In the genomic region with DNA sequence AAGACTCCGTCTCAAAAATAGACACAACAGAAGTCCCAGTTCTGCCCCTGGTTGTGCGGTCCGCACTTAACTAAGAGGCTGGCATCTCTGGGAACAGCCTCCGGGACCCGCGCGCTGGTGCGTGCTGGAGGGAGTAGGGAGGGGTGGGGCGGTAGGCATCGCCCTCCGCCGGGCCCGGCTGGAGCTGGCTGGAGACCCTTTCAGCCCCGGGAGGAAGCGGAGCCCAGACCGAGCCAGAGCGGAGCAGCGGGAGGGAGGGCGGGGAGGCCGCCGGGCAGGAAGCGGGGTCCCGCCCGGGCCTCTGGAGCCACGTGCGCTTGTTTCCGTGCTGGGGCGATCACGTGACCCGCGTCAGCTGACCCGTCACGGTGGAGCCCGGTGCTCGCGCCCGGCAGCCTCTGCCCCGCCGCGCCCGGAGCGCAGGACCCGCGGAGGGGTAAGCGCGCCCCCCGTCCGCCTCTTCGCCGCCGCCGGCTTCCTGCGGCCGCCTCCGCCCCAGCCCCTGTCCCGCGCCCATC, we compare ENCODE assay signal across 8 cellular contexts. TPM values are rescaled to one million over a fixed set of nuclear protein-coding genes. Genes with fewer than 3 reads are reported as not detected.
DNase-seq lines count a peak whose midpoint lies in the region; ATAC-seq and TF ChIP-seq lines count a peak whose summit lies in the region.

A gene (plus strand): TSS at position 354 of the 518 bp plus-strand sequence. CDS start 256 bp downstream, outside the sequence.

- H3K9me3 ChIP-seq in BLaER1 (no peaks in the 10 kb centered on the region), SJSA1 (replicated peaks) (no peaks in the 10 kb centered on the region)

- DNase-seq in SJSA1 (ENCODE audit: low read depth in 1 of 2, low spot score in 2 of 2) (peak; percentile 48 to 83), foreskin keratinocyte (peak in 1 of 2 donors; percentile 53), neural crest cell (ENCODE audit: low read depth, low spot score) (peak; percentile 75)
- DNase-seq in activated naive CD4-positive, alpha-beta T cell (lab: John Stamatoyannopoulos, UW) = peak; percentile 58 to 80 (median 68)
- peak; percentile 84 to 88 for DNase-seq in stimulated activated naive CD8-positive, alpha-beta T cell treated with anti-CD3 and anti-CD28 coated beads, Interleukin-15, amount 100 ng/mL, for 72 hours

- H3K9me3 Mint-ChIP-seq in IgD-negative memory B cell (no peaks in the 10 kb centered on the region), neural crest cell (no peaks in the 10 kb centered on the region)
- no peaks in the 10 kb centered on the region for H3K9me3 Mint-ChIP-seq in stimulated activated naive CD8-positive, alpha-beta T cell treated with anti-CD3 and anti-CD28 coated beads, Interleukin-15, amount 100 ng/mL, for 72 hours

- peaks cover 12 to 27% (median 22%) of the 10 kb centered on the region in 3 donors for H3K4me1 Mint-ChIP-seq in IgD-negative memory B cell
- H3K4me1 Mint-ChIP-seq in neural crest cell = peaks cover 10% of the 10 kb centered on the region
- H3K4me1 Mint-ChIP-seq in stimulated activated naive CD8-positive, alpha-beta T cell treated with anti-CD3 and anti-CD28 coated beads, Interleukin-15, amount 100 ng/mL, for 72 hours = peaks cover 71% of the 10 kb centered on the region

- H3K4me2 ChIP-seq in BLaER1 = peak within 1 kb of the TSS; percentile 99

- H3K27me3 ChIP-seq in BLaER1 = no peaks in the 10 kb centered on the region
- no peaks in the 10 kb centered on the region for H3K27me3 ChIP-seq in SJSA1 (replicated peaks)
- H3K27me3 ChIP-seq in foreskin keratinocyte = no peaks in the 10 kb centered on the region

- H3K27ac Mint-ChIP-seq in IgD-negative memory B cell (peak within 1 kb of the TSS; percentile 96 to 99 (median 97)), neural crest cell (ENCODE audit: unreplicated experiment) (no peak within 1 kb of the TSS)
- peak within 1 kb of the TSS; percentile 80 to 88 for H3K27ac Mint-ChIP-seq in stimulated activated naive CD8-positive, alpha-beta T cell treated with anti-CD3 and anti-CD28 coated beads, Interleukin-15, amount 100 ng/mL, for 72 hours

- H3K27ac ChIP-seq in BLaER1 (peak within 1 kb of the TSS; percentile 96), SJSA1 (peak within 1 kb of the TSS; percentile 65), foreskin keratinocyte (peak within 1 kb of the TSS; percentile 59)

- peak within 1 kb of the TSS; percentile 80 to 93 (median 88) for H3K4me3 Mint-ChIP-seq in IgD-negative memory B cell
- H3K4me3 Mint-ChIP-seq in neural crest cell = peak within 1 kb of the TSS; percentile 80
- peak within 1 kb of the TSS; percentile 81 for H3K4me3 Mint-ChIP-seq in stimulated activated naive CD8-positive, alpha-beta T cell treated with anti-CD3 and anti-CD28 coated beads, Interleukin-15, amount 100 ng/mL, for 72 hours

- H3K4me3 ChIP-seq in BLaER1 = peak within 1 kb of the TSS; percentile 78
- peak within 1 kb of the TSS; percentile 84 for H3K4me3 ChIP-seq in SJSA1

- peaks cover 85% of the 10 kb centered on the region for H3K4me1 ChIP-seq in BLaER1
- H3K4me1 ChIP-seq in SJSA1 (replicated peaks) = peaks cover 34% of the 10 kb centered on the region
- H3K4me1 ChIP-seq in foreskin keratinocyte = peaks cover 8% of the 10 kb centered on the region

- TF ChIP-seq CTCF in foreskin keratinocyte (conservative IDR thresholded peaks at IDR 0.05) = no peak
- no peak for TF ChIP-seq CTCF in neural crest cell (conservative IDR thresholded peaks at IDR 0.05)

- peak within 1 kb of the TSS; percentile 86 for H3K9ac ChIP-seq in BLaER1

- H3K36me3 ChIP-seq in BLaER1 (peaks cover 37% of the 10 kb centered on the region), SJSA1 (peaks cover 18% of the 10 kb centered on the region)

- H3K27me3 Mint-ChIP-seq in IgD-negative memory B cell (no peaks in the 10 kb centered on the region), neural crest cell (ENCODE audit: low read depth) (no peaks in the 10 kb centered on the region)
- H3K27me3 Mint-ChIP-seq in stimulated activated naive CD8-positive, alpha-beta T cell treated with anti-CD3 and anti-CD28 coated beads, Interleukin-15, amount 100 ng/mL, for 72 hours = no peaks in the 10 kb centered on the region

- peak; percentile 68 for ATAC-seq in GM19372 (IDR thresholded peaks at IDR 0.05; ENCODE audit: low read depth, unreplicated experiment)
- ATAC-seq in foreskin keratinocyte = peak; percentile 62
- ATAC-seq in stimulated activated naive CD8-positive, alpha-beta T cell treated with anti-CD3 and anti-CD28 coated beads, Interleukin-15, amount 100 ng/mL, for 72 hours = peak; percentile 86

- H4K20me1 ChIP-seq in BLaER1 = no peaks in the 10 kb centered on the region

- H3K36me3 Mint-ChIP-seq in IgD-negative memory B cell (peaks cover 2% of the 10 kb centered on the region), neural crest cell (ENCODE audit: low read depth) (no peaks in the 10 kb centered on the region)

RNA-seq across cellular contexts. Expression of the gene that starts here (rescaled TPM):
- polyA plus RNA-seq in IgD-negative memory B cell (21.6 TPM), foreskin keratinocyte (10.3 and 11.5 TPM in 2 replicates)
- total RNA-seq in SJSA1 (2014; rRNA removed; shearing (Covaris generic)) = 5.1 and 10.8 TPM in 2 replicates
- total RNA-seq in foreskin keratinocyte (17.6 and 18.9 TPM in 2 replicates), neural crest cell (13.2 and 14.2 TPM in 2 replicates)
